Comparison of ENCODE assay signal across 8 cellular contexts in the genomic region with DNA sequence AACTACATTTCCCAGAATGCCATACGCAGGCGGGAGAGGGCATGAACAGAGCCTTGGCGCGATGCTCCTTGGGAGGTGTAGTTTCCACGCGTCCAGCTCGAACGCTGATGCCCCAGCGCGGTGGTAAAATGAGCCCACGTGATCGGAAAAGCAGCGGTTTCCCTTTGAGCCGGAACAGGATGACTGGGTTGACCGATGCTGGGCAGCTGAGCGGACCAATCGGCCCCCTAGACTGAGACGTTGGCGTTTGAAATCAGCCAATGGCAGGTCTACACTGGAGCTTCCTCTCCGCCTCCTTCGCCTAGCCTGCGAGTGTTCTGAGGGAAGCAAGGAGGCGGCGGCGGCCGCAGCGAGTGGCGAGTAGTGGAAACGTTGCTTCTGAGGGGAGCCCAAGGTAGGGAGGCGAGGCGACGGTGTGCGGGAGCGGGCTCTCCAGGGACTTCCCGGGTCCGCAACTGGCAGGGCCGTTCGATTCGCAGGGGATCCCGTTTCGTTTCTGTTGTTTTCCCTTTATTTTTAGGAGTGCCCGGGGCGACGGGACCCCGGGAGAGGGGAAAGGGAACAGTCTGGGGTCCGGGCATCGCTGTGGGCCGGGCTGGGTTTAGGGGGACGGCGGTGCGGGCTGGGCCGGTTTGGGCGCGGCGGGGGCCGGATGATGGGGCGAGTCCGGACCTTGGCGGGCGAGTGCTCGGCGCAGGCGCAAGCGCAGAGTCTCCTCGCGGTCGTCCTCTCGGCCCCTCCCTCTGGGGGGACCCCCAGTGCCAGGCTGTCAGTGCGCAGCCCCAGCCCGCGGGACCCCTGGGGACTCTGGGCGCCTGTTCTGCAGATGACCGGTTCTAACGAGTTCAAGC. TPM values are rescaled to one million over a fixed set of nuclear protein-coding genes. Genes with fewer than 3 reads are reported as not detected.
DNase-seq lines count a peak whose midpoint lies in the region; ATAC-seq and TF ChIP-seq lines count a peak whose summit lies in the region.

Gene BUB3, plus strand, starts transcription at position 311 of the 851 bp plus-strand sequence. Its CDS starts 516 bp downstream, at position 827.

- peaks cover 36% of the 10 kb centered on the region for H3K4me1 ChIP-seq in PC-3 (ENCODE audit: insufficient read depth, low read length)
- H3K4me1 ChIP-seq in mucosa of descending colon (ENCODE audit: low read depth), result peaks cover 25% of the 10 kb centered on the region

- H3K27ac ChIP-seq in PC-3 (ENCODE audit: low read length), result peak within 1 kb of the TSS; percentile 87
- peak within 1 kb of the TSS; percentile 80 for H3K27ac ChIP-seq in epithelial cell of prostate

- DNase-seq in DMS114 treated with DMSO at 0.1 percent for 48 hours (lab: John Stamatoyannopoulos, UW; ENCODE audit: unreplicated experiment), result peak; percentile 99
- DNase-seq in PC-3, result peak; percentile 97
- peak; percentile 90 for DNase-seq in activated T-cell treated with anti-CD3 and anti-CD28 coated beads for 48 hours (ENCODE audit: low read depth)
- peak; percentile 98 for DNase-seq in epithelial cell of prostate (ENCODE audit: low read depth, low spot score)
- DNase-seq in mucosa of descending colon, result peak; percentile 96 to 99 (median 98)
- peak; percentile 92 for DNase-seq in stimulated activated CD8-positive, alpha-beta memory T cell treated with anti-CD3 and anti-CD28 coated beads, Interleukin-4, amount 100 ng/mL, for 24 hours (ENCODE audit: low read depth)

- peaks cover 41% of the 10 kb centered on the region for H4K20me1 ChIP-seq in PC-3 (ENCODE audit: low read length)

- peak; percentile 87 for ATAC-seq in GM21576 (IDR thresholded peaks at IDR 0.05; ENCODE audit: unreplicated experiment)
- ATAC-seq in PC-3, result peak; percentile 94
- peak; percentile 97 for ATAC-seq in mucosa of descending colon

- TF ChIP-seq CTCF in PC-3 (conservative IDR thresholded peaks at IDR 0.05; ENCODE audit: low read depth, low read length) (no peak), mucosa of descending colon (IDR thresholded peaks at IDR 0.05) (peak; percentile 20)

- intact Hi-C loops in PC-3 (cut with micrococcal nuclease) (loop anchor here (2.0 kb wide), 2 partner anchors 146 to 226 kb away; partner anchors contain the start of genes ACADSB and IKZF5), mucosa of descending colon (cut with DNase I, micrococcal nuclease) (no loop called here)

- peak; percentile 29; the same call in 1 of the 2 replicates for TF ChIP-seq EP300 in Ishikawa (IDR thresholded peaks at IDR 0.05; ENCODE audit: borderline replicate concordance)

- H3K27me3 ChIP-seq in PC-3 (ENCODE audit: low read length), result no peaks in the 10 kb centered on the region

- H3K9ac ChIP-seq in PC-3 (ENCODE audit: low read length), result peak within 1 kb of the TSS; percentile 100

- no peaks in the 10 kb centered on the region for H3K9me2 ChIP-seq in PC-3 (replicated peaks; ENCODE audit: low read length)

- no peaks in the 10 kb centered on the region for H3F3A ChIP-seq in PC-3 (ENCODE audit: low read length, unreplicated experiment)

- H3K36me3 ChIP-seq in PC-3 (ENCODE audit: low read depth, low read length), result peaks cover 40% of the 10 kb centered on the region
- H3K36me3 ChIP-seq in mucosa of descending colon (ENCODE audit: low read depth), result peaks cover 4% of the 10 kb centered on the region

- peak within 1 kb of the TSS; percentile 91 for H2AFZ ChIP-seq in PC-3 (ENCODE audit: low read length)

- H3K4me2 ChIP-seq in PC-3 (ENCODE audit: low read length), result peak within 1 kb of the TSS; percentile 76

- POLR2A ChIA-PET in PC-3 (lab: Charles Lee; ENCODE audit: unreplicated experiment), result interaction anchor here (0.6 to 0.7 kb wide), 3 partner anchors 12 to 147 kb away, joined by 5 to 6 read pairs (median 5); no protein-coding TSS in a partner anchor

- no TSS peak for BruUV-seq in PC-3 (replicated peaks; lab: Mats Ljungman, UMichigan)

- no peak for TF ChIP-seq RAD21 in Ishikawa (IDR thresholded peaks at IDR 0.05; ENCODE audit: low read depth)

- H3K4me3 ChIP-seq in PC-3 (ENCODE audit: low read length) (peak within 1 kb of the TSS; percentile 100), mucosa of descending colon (peak within 1 kb of the TSS; percentile 93)

- H3K79me2 ChIP-seq in PC-3 (ENCODE audit: low read length), result peaks cover 52% of the 10 kb centered on the region

- CTCF ChIA-PET in PC-3 (lab: Charles Lee), result interaction anchor here (0.7 to 0.8 kb wide), 2 partner anchors 16 to 130 kb away, joined by 3 to 5 read pairs; no protein-coding TSS in a partner anchor

- H3K9me3 ChIP-seq in PC-3 (ENCODE audit: low read length) (no peaks in the 10 kb centered on the region), mucosa of descending colon (no peaks in the 10 kb centered on the region)

TF ChIP-seq in Ishikawa, 13 proteins besides CTCF, POLR2A, EP300 and RAD21:
- TF ChIP-seq CREB1 (IDR thresholded peaks at IDR 0.05; ENCODE audit: low read depth) (peak; percentile 6; the same call in 1 of the 2 replicates), CEBPB (IDR thresholded peaks at IDR 0.05) (peak; percentile 21; the same call in 1 of the 2 replicates), REST (IDR thresholded peaks at IDR 0.05; ENCODE audit: low read depth) (no peak), TAF1 (IDR thresholded peaks at IDR 0.05; ENCODE audit: low read depth) (peak; percentile 94), MAX (IDR thresholded peaks at IDR 0.05) (peak; percentile 84), FOXM1 (IDR thresholded peaks at IDR 0.05; ENCODE audit: borderline replicate concordance, low read depth) (peak; percentile 78; the same call in 1 of the 2 replicates), EGR1 (IDR thresholded peaks at IDR 0.05) (no peak), ZBTB7A (IDR thresholded peaks at IDR 0.05; ENCODE audit: low read depth) (0 out of 2 replicates have a peak, but pooled peaks have one; percentile 64), TCF12 (IDR thresholded peaks at IDR 0.05; ENCODE audit: low read depth) (peak; percentile 75), NFIC (IDR thresholded peaks at IDR 0.05) (no peak; the same call in none of the 2 replicates), YY1 (IDR thresholded peaks at IDR 0.05; ENCODE audit: low read depth) (0 out of 2 replicates have a peak, but pooled peaks have one; percentile 73), TEAD4 (IDR thresholded peaks at IDR 0.05) (0 out of 2 replicates have a peak, but pooled peaks have one; percentile 17)
- TF ChIP-seq, protein P1, sequence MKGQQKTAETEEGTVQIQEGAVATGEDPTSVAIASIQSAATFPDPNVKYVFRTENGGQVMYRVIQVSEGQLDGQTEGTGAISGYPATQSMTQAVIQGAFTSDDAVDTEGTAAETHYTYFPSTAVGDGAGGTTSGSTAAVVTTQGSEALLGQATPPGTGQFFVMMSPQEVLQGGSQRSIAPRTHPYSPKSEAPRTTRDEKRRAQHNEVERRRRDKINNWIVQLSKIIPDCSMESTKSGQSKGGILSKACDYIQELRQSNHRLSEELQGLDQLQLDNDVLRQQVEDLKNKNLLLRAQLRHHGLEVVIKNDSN (IDR thresholded peaks at IDR 0.05), result peak; percentile 99

RNA-seq across cellular contexts. Expression of gene BUB3, which starts in this region (rescaled TPM):
- total RNA-seq in PC-3 (2014; rRNA removed) (271 and 291 TPM in 2 replicates), mucosa of descending colon (10 to 100 TPM; 65.0 to 81.1 (median 68.4) TPM)

Comparison
In these comparisons a context has a peak if more than half of its experiments do, and no peak if none do; other contexts are left out.
1. Peak in every context shown above with its lines: DNase-seq, ATAC-seq, H3K4me3 ChIP-seq and H3K27ac ChIP-seq.